Comparison of ENCODE assay signal across 8 cellular contexts in the genomic region with DNA sequence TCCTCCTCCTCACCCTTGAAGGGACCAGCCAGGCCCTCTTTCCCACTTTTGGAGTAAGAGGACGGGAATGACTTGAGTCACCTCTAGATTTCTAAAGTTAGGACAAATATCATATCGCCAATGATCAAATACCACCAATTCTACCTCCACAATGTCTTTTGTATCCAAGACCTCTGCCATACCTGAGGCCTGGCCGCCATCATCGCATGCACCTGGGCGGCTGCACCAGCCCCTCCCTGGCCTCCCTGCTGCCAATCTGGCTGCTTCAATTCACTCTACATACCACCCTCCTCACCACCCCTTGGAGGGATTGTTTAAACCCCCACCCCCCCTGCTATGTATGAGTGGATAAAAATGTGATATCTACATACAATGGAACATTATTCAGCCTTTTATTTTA.
"Had no signal": no experiment of that assay in that cellular context is flagged by ENCODE, and none has a peak within 500 bp of the region (broad histone marks: within the 10 kb centered on the region; RNA-seq: fewer than 3 reads in every experiment).

No MANE protein-coding gene starts in this region.

- ATAC-seq: HCT116, K562 had no signal

- H3K27ac ChIP-seq: GM23248 had no signal

- FAIRE-seq: HTR-8/SVneo, K562 had no signal

- DNase-seq: GM23248, GOT3, H7, IMR-90 had no signal

- H3K9ac ChIP-seq: GM23248 had no signal

- H3K4me3 ChIP-seq: GM23248, HAP-1, K562 had no signal

- H2AFZ ChIP-seq: GM23248 had no signal

- H3K9me3 ChIP-seq: HAP-1 had no signal

- H3K36me3 ChIP-seq: HAP-1 had no signal

- H3K4me1 ChIP-seq: HAP-1 had no signal
